ENCODE assay signal across 19 cellular contexts in the genomic region with DNA sequence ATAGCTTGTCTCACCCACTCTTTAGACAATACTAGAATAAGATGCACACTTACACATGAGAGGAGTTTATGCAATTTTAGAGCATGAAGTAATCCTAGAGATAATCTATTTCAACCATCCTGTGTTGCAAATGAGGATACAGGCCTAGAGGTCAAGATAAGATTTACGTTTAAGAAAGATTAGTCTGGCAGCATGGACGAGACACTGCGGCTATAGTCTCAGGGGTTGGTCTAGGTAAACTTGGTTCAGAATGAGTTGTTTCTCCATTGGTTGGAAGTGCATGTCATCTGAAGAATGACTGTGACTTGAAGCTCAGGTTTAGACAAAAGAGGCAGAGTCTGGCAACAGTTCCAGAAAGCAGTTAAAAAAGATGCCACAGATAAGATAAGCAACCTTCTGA.
"Had no signal": no experiment of that assay in that cellular context is flagged by ENCODE, and none has a peak within 500 bp of the region (broad histone marks: within the 10 kb centered on the region; RNA-seq: fewer than 3 reads in every experiment).

No MANE protein-coding gene starts in this region.

- H3K9me3 ChIP-seq: prostate gland, right atrium auricular region, suprapubic skin, transverse colon, vagina had no signal

- DNase-seq: cortex of kidney; effector memory CD8-positive, alpha-beta T cell; kidney; mesenchymal stem cell; naive thymus-derived CD8-positive, alpha-beta T cell; nephron progenitor cell; nucleus accumbens; stimulated activated CD4-positive, alpha-beta T cell treated with anti-CD3 and anti-CD28 coated beads, Interleukin-2, amount 100 ng/mL, for 24 hours; stimulated activated CD4-positive, alpha-beta T cell treated with anti-CD3 and anti-CD28 coated beads, Interleukin-4, amount 100 ng/mL, for 4 hours; stimulated activated naive CD4-positive, alpha-beta T cell; stimulated activated naive CD8-positive, alpha-beta T cell treated with anti-CD3 and anti-CD28 coated beads, Interleukin-15, amount 100 ng/mL, for 72 hours; transverse colon had no signal

- H3K4me3 ChIP-seq: lung, prostate gland, right atrium auricular region, suprapubic skin, transverse colon, vagina had no signal

- H3K36me3 ChIP-seq: prostate gland, right atrium auricular region, suprapubic skin, transverse colon, vagina had no signal

- H3K27me3 ChIP-seq: right atrium auricular region, suprapubic skin, transverse colon, vagina had no signal

- H3K27ac ChIP-seq: prostate gland, right atrium auricular region, suprapubic skin, transverse colon, vagina had no signal

- ATAC-seq: effector memory CD8-positive, alpha-beta T cell; left lobe of liver; naive thymus-derived CD8-positive, alpha-beta T cell; sciatic nerve; stimulated activated naive CD8-positive, alpha-beta T cell treated with anti-CD3 and anti-CD28 coated beads, Interleukin-15, amount 100 ng/mL, for 72 hours had no signal

- H3K4me1 ChIP-seq: prostate gland, right atrium auricular region, suprapubic skin, vagina had no signal
